In genomic region chr10:132891313-132891712, GRCh38 we compare ENCODE assay signal across 1 cellular context.
TF ChIP-seq lines count a peak whose summit lies in the region.

No MANE protein-coding gene starts in this region.

TF ChIP-seq in GM23338, 12 proteins besides CTCF, POLR2A, EP300 and RAD21 (continued from another document):
- TF ChIP-seq ZNF462 (CRISPR knock-in tag; IDR thresholded peaks at IDR 0.05) (no peak), JUNB (IDR thresholded peaks at IDR 0.05; ENCODE audit: unreplicated experiment) (no peak), NANOG (IDR thresholded peaks at IDR 0.05; ENCODE audit: borderline replicate concordance) (no peak), STAT1 (IDR thresholded peaks at IDR 0.05; ENCODE audit: unreplicated experiment) (no peak), EZH2 (IDR thresholded peaks at IDR 0.05; ENCODE audit: low read depth, unreplicated experiment) (no peak), REST (IDR thresholded peaks at IDR 0.05; ENCODE audit: unreplicated experiment) (no peak), CREB1 (CRISPR knock-in tag; IDR thresholded peaks at IDR 0.05; ENCODE audit: low read depth) (no peak), ZNF114 (CRISPR knock-in tag; IDR thresholded peaks at IDR 0.05) (no peak), ZNF331 (CRISPR knock-in tag; IDR thresholded peaks at IDR 0.05; ENCODE audit: low read depth) (no peak), EZH2phosphoT487 (IDR thresholded peaks at IDR 0.05; ENCODE audit: unreplicated experiment) (no peak)
